8 cellular contexts compared by ENCODE assay signal in genomic region chr16:88804173-88804551, GRCh38. TPM values are rescaled to one million over a fixed set of nuclear protein-coding genes. Genes with fewer than 3 reads are reported as not detected.
DNase-seq lines count a peak whose midpoint lies in the region; ATAC-seq, FAIRE-seq and TF ChIP-seq lines count a peak whose summit lies in the region.

No MANE protein-coding gene starts in this region.

- H3K9me3 Mint-ChIP-seq in activated naive CD4-positive, alpha-beta T cell treated with anti-CD3 and anti-CD28 coated beads for 36 hours, result no peaks in the 10 kb centered on the region
- H3K9me3 Mint-ChIP-seq in WTC11 (no peaks in the 10 kb centered on the region), glutamatergic neuron (ENCODE audit: unreplicated experiment) (peaks cover 2% of the 10 kb centered on the region)

- H3K36me3 Mint-ChIP-seq in activated naive CD4-positive, alpha-beta T cell treated with anti-CD3 and anti-CD28 coated beads for 36 hours (ENCODE audit: low read depth), result peaks cover 38% of the 10 kb centered on the region
- H3K36me3 Mint-ChIP-seq in WTC11 (peaks cover 31% of the 10 kb centered on the region), glutamatergic neuron (ENCODE audit: unreplicated experiment) (no peaks in the 10 kb centered on the region)

- 0% methylated on average over 4 of the region's 16 CpGs for WGBS in suprapubic skin
- 1 to 2% (median 1%) methylated on average over 15 to 16 of the region's 16 CpGs for WGBS in small intestine, 3 donors

- H3K4me3 ChIP-seq in suprapubic skin, result peak overlapping the region; percentile 68
- H3K4me3 ChIP-seq in small intestine (ENCODE audit: low read depth in 1 of 2, low read length in 2 of 2), result peak overlapping the region in 1 of 2 donors; percentile 64

- H3K36me3 ChIP-seq in suprapubic skin (peaks cover 11% of the 10 kb centered on the region), small intestine (ENCODE audit: control insufficient read depth in 2 of 2, insufficient read depth in 2 of 2, low read length in 2 of 2) (no peaks in the 10 kb centered on the region)

- no peak for FAIRE-seq in small intestine (lab: Jason Lieb, UNC)

- peak overlapping the region; percentile 68 for H3K27ac Mint-ChIP-seq in activated naive CD4-positive, alpha-beta T cell treated with anti-CD3 and anti-CD28 coated beads for 36 hours
- H3K27ac Mint-ChIP-seq in WTC11 (no peak overlapping the region), glutamatergic neuron (ENCODE audit: unreplicated experiment) (no peak overlapping the region)

- H3K4me3 Mint-ChIP-seq in activated naive CD4-positive, alpha-beta T cell treated with anti-CD3 and anti-CD28 coated beads for 36 hours, result peak overlapping the region; percentile 79
- H3K4me3 Mint-ChIP-seq in WTC11 (peak overlapping the region; percentile 70), glutamatergic neuron (ENCODE audit: unreplicated experiment) (peak overlapping the region; percentile 55)

- TF ChIP-seq CTCF in WTC11 (IDR thresholded peaks at IDR 0.05) (no peak), glutamatergic neuron (IDR thresholded peaks at IDR 0.05; ENCODE audit: partially characterized antibody, unreplicated experiment) (no peak), suprapubic skin (IDR thresholded peaks at IDR 0.05) (no peak)

- TF ChIP-seq POLR2A in suprapubic skin (IDR thresholded peaks at IDR 0.05), result no peak

- H3K27ac ChIP-seq in suprapubic skin (no peak overlapping the region), small intestine (ENCODE audit: low read depth in 1 of 2, low read length in 1 of 2) (no peak overlapping the region)

- H3K27me3 Mint-ChIP-seq in activated naive CD4-positive, alpha-beta T cell treated with anti-CD3 and anti-CD28 coated beads for 36 hours (ENCODE audit: low read depth), result no peaks in the 10 kb centered on the region
- H3K27me3 Mint-ChIP-seq in WTC11 (ENCODE audit: low read depth) (no peaks in the 10 kb centered on the region), glutamatergic neuron (ENCODE audit: unreplicated experiment) (peaks cover 1% of the 10 kb centered on the region)

- peaks cover 37% of the 10 kb centered on the region for H3K4me1 Mint-ChIP-seq in activated naive CD4-positive, alpha-beta T cell treated with anti-CD3 and anti-CD28 coated beads for 36 hours (ENCODE audit: low read depth)
- H3K4me1 Mint-ChIP-seq in WTC11, result no peaks in the 10 kb centered on the region
- no peaks in the 10 kb centered on the region for H3K4me1 Mint-ChIP-seq in glutamatergic neuron (ENCODE audit: low read depth, unreplicated experiment)

- no peak for DNase-seq in activated naive CD4-positive, alpha-beta T cell treated with anti-CD3 and anti-CD28 coated beads for 36 hours
- DNase-seq in activated naive CD4-positive, alpha-beta T cell (lab: John Stamatoyannopoulos, UW), result no peak
- DNase-seq in WTC11 (ENCODE audit: low spot score) (no peak), glutamatergic neuron (no peak), suprapubic skin (ENCODE audit: low spot score in 2 of 2) (no peak), small intestine (no peak), NOMO-1 (lab: John Stamatoyannopoulos, UW; ENCODE audit: unreplicated experiment in 2 of 2) (no peak)

- peaks cover 32% of the 10 kb centered on the region for H3K4me1 ChIP-seq in suprapubic skin
- no peaks in the 10 kb centered on the region for H3K4me1 ChIP-seq in small intestine (ENCODE audit: control insufficient read depth in 2 of 2, insufficient read depth in 1 of 2, low read depth in 1 of 2, low read length in 1 of 2)

- ATAC-seq in WTC11 (no peak; the same call in 1 of the 2 replicates), GM21723 (IDR thresholded peaks at IDR 0.05; ENCODE audit: unreplicated experiment) (no peak)

- H3K9me3 ChIP-seq in suprapubic skin, result no peaks in the 10 kb centered on the region
- no peaks in the 10 kb centered on the region for H3K9me3 ChIP-seq in small intestine (ENCODE audit: control insufficient read depth, low read depth)

- intact Hi-C loops in activated naive CD4-positive, alpha-beta T cell treated with anti-CD3 and anti-CD28 coated beads for 36 hours (cut with micrococcal nuclease), result loop anchor here (5.0 kb wide), 2 partner anchors 102 to 122 kb away; no protein-coding TSS in a partner anchor

- no peak for TF ChIP-seq EP300 in suprapubic skin (IDR thresholded peaks at IDR 0.05)

- H3K27me3 ChIP-seq in suprapubic skin, result no peaks in the 10 kb centered on the region
- no peaks in the 10 kb centered on the region for H3K27me3 ChIP-seq in small intestine (ENCODE audit: control insufficient read depth in 2 of 2, insufficient read depth in 2 of 2, low read length in 2 of 2)

- POLR2A ChIA-PET in WTC11 (lab: Charles Lee), result interaction anchor here (1.5 kb wide), 1 partner anchor 8 kb away, joined by 6 read pairs; the partner anchor contains the start of gene APRT

- CTCF ChIA-PET in activated naive CD4-positive, alpha-beta T cell treated with anti-CD3 and anti-CD28 coated beads for 36 hours (lab: Charles Lee), result no interaction called here
- CTCF ChIA-PET in WTC11 (lab: Charles Lee), result interaction anchor here (2.0 to 2.5 kb wide), 2 partner anchors 10 to 67 kb away, joined by 7 to 20 read pairs; no protein-coding TSS in a partner anchor

TF ChIP-seq in WTC11, 78 proteins besides CTCF, POLR2A, EP300 and RAD21:
- TF ChIP-seq ZNF232 (CRISPR knock-in tag; IDR thresholded peaks at IDR 0.05) (no peak), ZNF317 (CRISPR knock-in tag; IDR thresholded peaks at IDR 0.05; ENCODE audit: borderline replicate concordance, low read depth) (no peak), ZNF416 (CRISPR knock-in tag; IDR thresholded peaks at IDR 0.05) (no peak), ZNF425 (CRISPR knock-in tag; conservative IDR thresholded peaks at IDR 0.05) (no peak), NR2C2 (CRISPR knock-in tag; IDR thresholded peaks at IDR 0.05) (no peak), CBFB (CRISPR knock-in tag; IDR thresholded peaks at IDR 0.05; ENCODE audit: low read depth) (no peak), NFATC4 (CRISPR knock-in tag; IDR thresholded peaks at IDR 0.05) (no peak)

RNA-seq across cellular contexts. Expression of gene CDT1, which starts 0.6 kb away (rescaled TPM):
- total RNA-seq in activated naive CD4-positive, alpha-beta T cell treated with anti-CD3 and anti-CD28 coated beads for 36 hours, result 100 to 1,000 TPM; 223 to 231 TPM
- total RNA-seq in WTC11 (2021), result 142 to 154 TPM (median 149 TPM) in 3 replicates
- 5.6 TPM for total RNA-seq in glutamatergic neuron (ENCODE audit: unreplicated experiment)
- total RNA-seq in suprapubic skin, result 10 to 100 TPM in 2 of 4 donors, 1 to 10 TPM in 2; 4.7 to 25.7 (median 10.7) TPM
- 10 to 100 TPM in 1 of 3 donors, 1 to 10 TPM in 2; 1.1 to 16.7 (median 2.2) TPM for polyA plus RNA-seq in small intestine

RNA-seq across cellular contexts. Expression of gene APRT, which starts 7.6 kb away (rescaled TPM):
- total RNA-seq in activated naive CD4-positive, alpha-beta T cell treated with anti-CD3 and anti-CD28 coated beads for 36 hours, result 100 to 1,000 TPM; 314 TPM
- total RNA-seq in WTC11 (2021) (272 to 288 TPM (median 282 TPM) in 3 replicates), glutamatergic neuron (ENCODE audit: unreplicated experiment) (54.4 TPM), suprapubic skin (100 to 1,000 TPM; 122 to 382 (median 250) TPM)
- polyA plus RNA-seq in small intestine, result 100 to 1,000 TPM; 197 to 255 (median 247) TPM

RNA-seq across cellular contexts. Expression of gene PIEZO1, which starts 19.1 kb away (rescaled TPM):
- total RNA-seq in activated naive CD4-positive, alpha-beta T cell treated with anti-CD3 and anti-CD28 coated beads for 36 hours, result 10 to 100 TPM; 78.2 to 80.1 TPM
- total RNA-seq in WTC11 (2021), result 68.3 to 75.1 TPM (median 71.3 TPM) in 3 replicates
- 12.3 TPM for total RNA-seq in glutamatergic neuron (ENCODE audit: unreplicated experiment)
- 100 to 1,000 TPM; 185 to 269 (median 224) TPM for total RNA-seq in suprapubic skin
- 10 to 100 TPM; 22.8 to 95.0 (median 27.8) TPM for polyA plus RNA-seq in small intestine

RNA-seq across cellular contexts. Expression of gene GALNS, which starts 52.6 kb away (rescaled TPM):
- total RNA-seq in activated naive CD4-positive, alpha-beta T cell treated with anti-CD3 and anti-CD28 coated beads for 36 hours, result 10 to 100 TPM; 10.9 to 11.2 TPM
- total RNA-seq in WTC11 (2021) (23.0 to 29.5 TPM (median 25.8 TPM) in 3 replicates), glutamatergic neuron (ENCODE audit: unreplicated experiment) (31.7 TPM), suprapubic skin (100 to 1,000 TPM in 1 of 4 donors, 10 to 100 TPM in 3; 31.1 to 134 (median 43.3) TPM)
- polyA plus RNA-seq in small intestine, result 10 to 100 TPM; 28.3 to 35.4 (median 32.4) TPM

RNA-seq across cellular contexts. Expression of gene TRAPPC2L, which starts 52.8 kb away (rescaled TPM):
- 10 to 100 TPM; 57.7 to 66.1 TPM for total RNA-seq in activated naive CD4-positive, alpha-beta T cell treated with anti-CD3 and anti-CD28 coated beads for 36 hours
- total RNA-seq in WTC11 (2021), result 63.1 to 82.0 TPM (median 64.5 TPM) in 3 replicates
- total RNA-seq in glutamatergic neuron (ENCODE audit: unreplicated experiment), result 50.6 TPM
- total RNA-seq in suprapubic skin, result 10 to 100 TPM; 31.9 to 49.2 (median 36.3) TPM
- 10 to 100 TPM; 46.6 to 84.8 (median 60.6) TPM for polyA plus RNA-seq in small intestine
